In the genomic region with DNA sequence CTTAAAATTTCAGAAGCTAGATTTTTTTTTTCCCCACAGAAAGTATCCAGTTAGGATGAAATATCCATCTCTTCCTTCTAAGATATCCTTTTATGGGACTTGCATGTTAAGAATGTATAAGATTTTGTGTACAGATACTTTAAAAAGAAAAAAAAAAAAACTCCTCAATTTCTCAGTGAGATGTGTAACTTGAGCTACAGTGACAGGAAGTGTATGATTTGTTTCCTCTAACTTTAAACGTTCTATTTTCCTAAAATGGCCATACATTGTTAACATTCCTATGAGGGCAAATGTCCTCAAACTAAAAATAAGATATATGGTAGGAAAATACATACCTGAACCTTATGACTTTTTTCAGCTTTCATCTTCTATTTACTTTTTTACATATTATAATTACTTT, we compare ENCODE assay signal across 23 cellular contexts. TPM values are rescaled to one million over a fixed set of nuclear protein-coding genes. Genes with fewer than 3 reads are reported as not detected.
DNase-seq lines count a peak whose midpoint lies in the region; ATAC-seq and TF ChIP-seq lines count a peak whose summit lies in the region.
"Had no signal": no experiment of that assay in that cellular context is flagged by ENCODE, and none has a peak within 500 bp of the region (broad histone marks: within the 10 kb centered on the region; RNA-seq: fewer than 3 reads in every experiment).

No MANE protein-coding gene starts in this region.

- ATAC-seq in PC-3, result no peak
- no peak for ATAC-seq in Right ventricle myocardium inferior
- ATAC-seq in GM21367 (IDR thresholded peaks at IDR 0.05; ENCODE audit: unreplicated experiment), result no peak
- ATAC-seq: effector memory CD8-positive, alpha-beta T cell; GM23338 had no signal

- H3K4me3 ChIP-seq in PC-3 (ENCODE audit: low read length) (no peak overlapping the region), H7 (ENCODE audit: insufficient read depth, low read depth, low read length) (no peak overlapping the region)
- H3K4me3 ChIP-seq: GM23338, stomach, uterus had no signal

- DNase-seq in DMS114 treated with DMSO at 0.1 percent for 48 hours (lab: John Stamatoyannopoulos, UW; ENCODE audit: unreplicated experiment) (peak; percentile 87), PC-3 (no peak), endothelial cell (ENCODE audit: low spot score) (no peak), Right ventricle myocardium inferior (ENCODE audit: missing footprints) (no peak), NCI-H524 treated with DMSO at 0.1 percent for 48 hours (lab: John Stamatoyannopoulos, UW) (no peak), H7 (no peak)
- DNase-seq: activated CD4-positive, CD25-positive, alpha-beta regulatory T cell; activated naive CD4-positive, alpha-beta T cell treated with Interleukin-2 at 50 U/mL for 16 hours; BE2C; DMS153; effector memory CD8-positive, alpha-beta T cell; mammary epithelial cell; MM.1S; NCI-H2107; NCI-H774; stimulated activated CD4-positive, alpha-beta T cell treated with anti-CD3 and anti-CD28 coated beads, Interleukin-15, amount 100 ng/mL, for 24 hours; stomach; uterus had no signal

- H2AFZ ChIP-seq in PC-3 (ENCODE audit: low read length), result 0 out of 2 replicates have a peak overlapping the region, but pooled peaks have one; percentile 22
- H2AFZ ChIP-seq: GM23338 had no signal

- H3K9me2 ChIP-seq in PC-3 (replicated peaks; ENCODE audit: low read length), result no peaks in the 10 kb centered on the region

- H3K4me3 Mint-ChIP-seq in endothelial cell (ENCODE audit: unreplicated experiment), result no peak overlapping the region
- H3K4me3 Mint-ChIP-seq in nephron, result no peak overlapping the region
- H3K4me3 Mint-ChIP-seq: effector memory CD8-positive, alpha-beta T cell; GM23338 had no signal

- no peaks in the 10 kb centered on the region for H3F3A ChIP-seq in PC-3 (ENCODE audit: low read length, unreplicated experiment)

- H3K27ac Mint-ChIP-seq in endothelial cell (ENCODE audit: unreplicated experiment), result peak overlapping the region; percentile 70
- peak overlapping the region; percentile 88 to 93 (median 91) for H3K27ac Mint-ChIP-seq in nephron
- H3K27ac Mint-ChIP-seq: GM23338 had no signal

- H3K9ac ChIP-seq in PC-3 (ENCODE audit: low read length), result no peak overlapping the region

- H3K4me1 Mint-ChIP-seq in endothelial cell (ENCODE audit: unreplicated experiment) (peaks cover 4% of the 10 kb centered on the region), nephron (peaks cover 10% of the 10 kb centered on the region)
- H3K4me1 Mint-ChIP-seq: GM23338 had no signal

- H3K9me3 Mint-ChIP-seq in endothelial cell (ENCODE audit: unreplicated experiment), result no peaks in the 10 kb centered on the region
- no peaks in the 10 kb centered on the region for H3K9me3 Mint-ChIP-seq in nephron
- H3K9me3 Mint-ChIP-seq: effector memory CD8-positive, alpha-beta T cell; GM23338 had no signal

- no peaks in the 10 kb centered on the region; the same call in 1 of the 2 replicates for H3K4me1 ChIP-seq in PC-3 (ENCODE audit: insufficient read depth, low read length)
- H3K4me1 ChIP-seq: stomach, uterus had no signal

- no peak overlapping the region for H3K27ac ChIP-seq in PC-3 (ENCODE audit: low read length)
- H3K27ac ChIP-seq: stomach, uterus had no signal

- H3K27me3 Mint-ChIP-seq in endothelial cell (ENCODE audit: unreplicated experiment) (peaks cover 2% of the 10 kb centered on the region), nephron (ENCODE audit: low read depth) (no peaks in the 10 kb centered on the region)
- H3K27me3 Mint-ChIP-seq: effector memory CD8-positive, alpha-beta T cell had no signal

- no peaks in the 10 kb centered on the region for H3K79me2 ChIP-seq in PC-3 (ENCODE audit: low read length)

- no peaks in the 10 kb centered on the region for H3K27me3 ChIP-seq in PC-3 (ENCODE audit: low read length)
- H3K27me3 ChIP-seq in H7 (ENCODE audit: control insufficient read depth, insufficient read depth, low read length), result no peaks in the 10 kb centered on the region
- H3K27me3 ChIP-seq: BE2C, stomach, uterus had no signal

- CTCF ChIA-PET in PC-3 (lab: Charles Lee), result no interaction called here

- H3K9me3 ChIP-seq in PC-3 (ENCODE audit: low read length), result no peaks in the 10 kb centered on the region
- H3K9me3 ChIP-seq: BE2C, stomach, uterus had no signal

- H4K20me1 ChIP-seq in PC-3 (ENCODE audit: low read length), result no peaks in the 10 kb centered on the region

- no peak overlapping the region for H3K4me2 ChIP-seq in PC-3 (ENCODE audit: low read length)
- H3K4me2 ChIP-seq: GM23338 had no signal

- BruUV-seq in PC-3 (replicated peaks; lab: Mats Ljungman, UMichigan), result no TSS peak

- POLR2A ChIA-PET in PC-3 (lab: Charles Lee; ENCODE audit: unreplicated experiment), result no interaction called here

- no peaks in the 10 kb centered on the region for H3K36me3 ChIP-seq in PC-3 (ENCODE audit: low read depth, low read length)
- no peaks in the 10 kb centered on the region for H3K36me3 ChIP-seq in H7 (replicated peaks; ENCODE audit: control insufficient read depth, insufficient read depth, low read length)
- H3K36me3 ChIP-seq: BE2C, stomach, uterus had no signal

- no peak for TF ChIP-seq CTCF in PC-3 (conservative IDR thresholded peaks at IDR 0.05; ENCODE audit: low read depth, low read length)
- no peak for TF ChIP-seq CTCF in endothelial cell (IDR thresholded peaks at IDR 0.05; ENCODE audit: unreplicated experiment)
- no peak for TF ChIP-seq CTCF in nephron (IDR thresholded peaks at IDR 0.05; ENCODE audit: unreplicated experiment in 3 of 3)

- intact Hi-C loops in PC-3 (cut with micrococcal nuclease) (no loop called here), Right ventricle myocardium inferior (cut with DNase I) (no loop called here)

- H3K36me3 Mint-ChIP-seq in endothelial cell (ENCODE audit: low read depth, unreplicated experiment) (no peaks in the 10 kb centered on the region), nephron (ENCODE audit: low read depth) (no peaks in the 10 kb centered on the region)

RNA-seq across cellular contexts. Expression of gene FBXO47, which starts 8.9 kb away (rescaled TPM):
- not detected in 2 replicates for total RNA-seq in PC-3 (2014; rRNA removed)
- not detected for total RNA-seq in endothelial cell (ENCODE audit: unreplicated experiment)
- total RNA-seq in Right ventricle myocardium inferior, result not detected
- not detected in 2 replicates for total RNA-seq in H7 (2014; rRNA removed; shearing (Covaris generic))
- total RNA-seq: bronchial epithelial cell; GM23338; mammary epithelial cell; stomach; T-helper 1 cell treated with Interleukin-12 subunit alpha and Interleukin-12 subunit beta and Interleukin-4 antibody, amounts not matched to agents 30 ng/mL and 1 ng/mL, for 36 hours had no signal
